ENCODE assay signal across 1 cellular context in the genomic region with DNA sequence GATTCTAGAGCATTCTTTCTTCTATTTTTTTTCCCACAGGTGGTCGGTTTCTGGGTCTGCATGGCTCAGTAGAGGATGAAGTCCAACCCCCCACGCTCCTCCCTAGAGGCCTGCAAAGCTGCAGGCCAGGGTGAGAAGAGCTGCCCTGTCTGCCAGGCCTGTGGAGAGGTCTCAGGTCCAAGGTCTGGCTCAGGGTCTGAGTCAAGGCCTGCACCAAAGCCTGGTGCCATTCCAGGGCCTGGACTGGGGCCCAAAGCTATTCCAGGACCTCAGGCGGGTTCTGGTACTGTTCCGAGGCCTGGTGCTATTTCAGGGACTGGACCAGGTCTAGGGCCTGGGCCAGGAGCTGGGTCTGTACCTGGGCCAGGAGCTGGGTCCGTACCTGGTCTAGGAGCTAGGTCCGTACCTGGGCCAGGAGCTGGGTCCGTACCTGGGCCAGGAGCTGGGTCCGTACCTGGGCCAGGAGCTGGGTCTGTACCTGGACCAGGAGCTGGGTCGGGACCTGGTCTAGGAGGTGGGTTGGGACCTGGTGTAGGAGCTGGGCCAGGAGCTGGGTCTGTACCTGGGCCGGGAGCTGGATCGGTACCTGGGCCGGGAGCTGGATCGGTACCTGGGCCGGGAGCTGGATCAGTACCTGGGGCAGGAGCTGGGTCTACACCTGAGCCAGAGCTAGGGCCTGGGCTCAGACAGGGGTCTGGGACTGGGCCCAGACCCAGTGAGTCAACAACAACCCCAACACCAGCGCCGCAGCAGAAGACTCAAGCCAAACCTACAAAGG.
TF ChIP-seq lines count a peak whose summit lies in the region.

No MANE protein-coding gene starts in this region.

TF ChIP-seq in HepG2, 621 proteins besides CTCF, POLR2A, EP300 and RAD21 (continued from another document):
- TF ChIP-seq, protein P1, sequence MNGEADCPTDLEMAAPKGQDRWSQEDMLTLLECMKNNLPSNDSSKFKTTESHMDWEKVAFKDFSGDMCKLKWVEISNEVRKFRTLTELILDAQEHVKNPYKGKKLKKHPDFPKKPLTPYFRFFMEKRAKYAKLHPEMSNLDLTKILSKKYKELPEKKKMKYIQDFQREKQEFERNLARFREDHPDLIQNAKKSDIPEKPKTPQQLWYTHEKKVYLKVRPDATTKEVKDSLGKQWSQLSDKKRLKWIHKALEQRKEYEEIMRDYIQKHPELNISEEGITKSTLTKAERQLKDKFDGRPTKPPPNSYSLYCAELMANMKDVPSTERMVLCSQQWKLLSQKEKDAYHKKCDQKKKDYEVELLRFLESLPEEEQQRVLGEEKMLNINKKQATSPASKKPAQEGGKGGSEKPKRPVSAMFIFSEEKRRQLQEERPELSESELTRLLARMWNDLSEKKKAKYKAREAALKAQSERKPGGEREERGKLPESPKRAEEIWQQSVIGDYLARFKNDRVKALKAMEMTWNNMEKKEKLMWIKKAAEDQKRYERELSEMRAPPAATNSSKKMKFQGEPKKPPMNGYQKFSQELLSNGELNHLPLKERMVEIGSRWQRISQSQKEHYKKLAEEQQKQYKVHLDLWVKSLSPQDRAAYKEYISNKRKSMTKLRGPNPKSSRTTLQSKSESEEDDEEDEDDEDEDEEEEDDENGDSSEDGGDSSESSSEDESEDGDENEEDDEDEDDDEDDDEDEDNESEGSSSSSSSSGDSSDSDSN (CRISPR knock-in tag; IDR thresholded peaks at IDR 0.05), result peak; percentile 39; the same call in 1 of the 2 replicates
- 0 out of 2 replicates have a peak, but pooled peaks have one; percentile 35 for TF ChIP-seq NFIB (CRISPR knock-in tag; IDR thresholded peaks at IDR 0.05; ENCODE audit: borderline replicate concordance)
- no peak for TF ChIP-seq TBP (CRISPR knock-in tag; IDR thresholded peaks at IDR 0.05)
- TF ChIP-seq MTA1 (CRISPR knock-in tag; IDR thresholded peaks at IDR 0.05; ENCODE audit: borderline replicate concordance), result peak; percentile 52; the same call in 1 of the 2 replicates
- no peak for TF ChIP-seq MXD4 (CRISPR knock-in tag; IDR thresholded peaks at IDR 0.05)
- TF ChIP-seq, protein P2, sequence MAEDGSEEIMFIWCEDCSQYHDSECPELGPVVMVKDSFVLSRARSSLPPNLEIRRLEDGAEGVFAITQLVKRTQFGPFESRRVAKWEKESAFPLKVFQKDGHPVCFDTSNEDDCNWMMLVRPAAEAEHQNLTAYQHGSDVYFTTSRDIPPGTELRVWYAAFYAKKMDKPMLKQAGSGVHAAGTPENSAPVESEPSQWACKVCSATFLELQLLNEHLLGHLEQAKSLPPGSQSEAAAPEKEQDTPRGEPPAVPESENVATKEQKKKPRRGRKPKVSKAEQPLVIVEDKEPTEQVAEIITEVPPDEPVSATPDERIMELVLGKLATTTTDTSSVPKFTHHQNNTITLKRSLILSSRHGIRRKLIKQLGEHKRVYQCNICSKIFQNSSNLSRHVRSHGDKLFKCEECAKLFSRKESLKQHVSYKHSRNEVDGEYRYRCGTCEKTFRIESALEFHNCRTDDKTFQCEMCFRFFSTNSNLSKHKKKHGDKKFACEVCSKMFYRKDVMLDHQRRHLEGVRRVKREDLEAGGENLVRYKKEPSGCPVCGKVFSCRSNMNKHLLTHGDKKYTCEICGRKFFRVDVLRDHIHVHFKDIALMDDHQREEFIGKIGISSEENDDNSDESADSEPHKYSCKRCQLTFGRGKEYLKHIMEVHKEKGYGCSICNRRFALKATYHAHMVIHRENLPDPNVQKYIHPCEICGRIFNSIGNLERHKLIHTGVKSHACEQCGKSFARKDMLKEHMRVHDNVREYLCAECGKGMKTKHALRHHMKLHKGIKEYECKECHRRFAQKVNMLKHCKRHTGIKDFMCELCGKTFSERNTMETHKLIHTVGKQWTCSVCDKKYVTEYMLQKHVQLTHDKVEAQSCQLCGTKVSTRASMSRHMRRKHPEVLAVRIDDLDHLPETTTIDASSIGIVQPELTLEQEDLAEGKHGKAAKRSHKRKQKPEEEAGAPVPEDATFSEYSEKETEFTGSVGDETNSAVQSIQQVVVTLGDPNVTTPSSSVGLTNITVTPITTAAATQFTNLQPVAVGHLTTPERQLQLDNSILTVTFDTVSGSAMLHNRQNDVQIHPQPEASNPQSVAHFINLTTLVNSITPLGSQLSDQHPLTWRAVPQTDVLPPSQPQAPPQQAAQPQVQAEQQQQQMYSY (CRISPR knock-in tag; IDR thresholded peaks at IDR 0.05), result peak; percentile 96
- 0 out of 2 replicates have a peak, but pooled peaks have one; percentile 23 for TF ChIP-seq HDAC1 (CRISPR knock-in tag; IDR thresholded peaks at IDR 0.05)
- TF ChIP-seq, protein P3, sequence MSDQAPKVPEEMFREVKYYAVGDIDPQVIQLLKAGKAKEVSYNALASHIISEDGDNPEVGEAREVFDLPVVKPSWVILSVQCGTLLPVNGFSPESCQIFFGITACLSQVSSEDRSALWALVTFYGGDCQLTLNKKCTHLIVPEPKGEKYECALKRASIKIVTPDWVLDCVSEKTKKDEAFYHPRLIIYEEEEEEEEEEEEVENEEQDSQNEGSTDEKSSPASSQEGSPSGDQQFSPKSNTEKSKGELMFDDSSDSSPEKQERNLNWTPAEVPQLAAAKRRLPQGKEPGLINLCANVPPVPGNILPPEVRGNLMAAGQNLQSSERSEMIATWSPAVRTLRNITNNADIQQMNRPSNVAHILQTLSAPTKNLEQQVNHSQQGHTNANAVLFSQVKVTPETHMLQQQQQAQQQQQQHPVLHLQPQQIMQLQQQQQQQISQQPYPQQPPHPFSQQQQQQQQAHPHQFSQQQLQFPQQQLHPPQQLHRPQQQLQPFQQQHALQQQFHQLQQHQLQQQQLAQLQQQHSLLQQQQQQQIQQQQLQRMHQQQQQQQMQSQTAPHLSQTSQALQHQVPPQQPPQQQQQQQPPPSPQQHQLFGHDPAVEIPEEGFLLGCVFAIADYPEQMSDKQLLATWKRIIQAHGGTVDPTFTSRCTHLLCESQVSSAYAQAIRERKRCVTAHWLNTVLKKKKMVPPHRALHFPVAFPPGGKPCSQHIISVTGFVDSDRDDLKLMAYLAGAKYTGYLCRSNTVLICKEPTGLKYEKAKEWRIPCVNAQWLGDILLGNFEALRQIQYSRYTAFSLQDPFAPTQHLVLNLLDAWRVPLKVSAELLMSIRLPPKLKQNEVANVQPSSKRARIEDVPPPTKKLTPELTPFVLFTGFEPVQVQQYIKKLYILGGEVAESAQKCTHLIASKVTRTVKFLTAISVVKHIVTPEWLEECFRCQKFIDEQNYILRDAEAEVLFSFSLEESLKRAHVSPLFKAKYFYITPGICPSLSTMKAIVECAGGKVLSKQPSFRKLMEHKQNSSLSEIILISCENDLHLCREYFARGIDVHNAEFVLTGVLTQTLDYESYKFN (CRISPR knock-in tag; conservative IDR thresholded peaks at IDR 0.05), result peak; percentile 44; the same call in 1 of the 2 replicates
- no peak for TF ChIP-seq ZNF260 (CRISPR knock-in tag; IDR thresholded peaks at IDR 0.05; ENCODE audit: borderline replicate concordance, low read depth)
- no peak for TF ChIP-seq POLR2AphosphoS5 (IDR thresholded peaks at IDR 0.05; ENCODE audit: low read depth, low read length)
- no peak for TF ChIP-seq REXO4 (CRISPR knock-in tag; IDR thresholded peaks at IDR 0.05; ENCODE audit: borderline replicate concordance)
- TF ChIP-seq, protein P4, sequence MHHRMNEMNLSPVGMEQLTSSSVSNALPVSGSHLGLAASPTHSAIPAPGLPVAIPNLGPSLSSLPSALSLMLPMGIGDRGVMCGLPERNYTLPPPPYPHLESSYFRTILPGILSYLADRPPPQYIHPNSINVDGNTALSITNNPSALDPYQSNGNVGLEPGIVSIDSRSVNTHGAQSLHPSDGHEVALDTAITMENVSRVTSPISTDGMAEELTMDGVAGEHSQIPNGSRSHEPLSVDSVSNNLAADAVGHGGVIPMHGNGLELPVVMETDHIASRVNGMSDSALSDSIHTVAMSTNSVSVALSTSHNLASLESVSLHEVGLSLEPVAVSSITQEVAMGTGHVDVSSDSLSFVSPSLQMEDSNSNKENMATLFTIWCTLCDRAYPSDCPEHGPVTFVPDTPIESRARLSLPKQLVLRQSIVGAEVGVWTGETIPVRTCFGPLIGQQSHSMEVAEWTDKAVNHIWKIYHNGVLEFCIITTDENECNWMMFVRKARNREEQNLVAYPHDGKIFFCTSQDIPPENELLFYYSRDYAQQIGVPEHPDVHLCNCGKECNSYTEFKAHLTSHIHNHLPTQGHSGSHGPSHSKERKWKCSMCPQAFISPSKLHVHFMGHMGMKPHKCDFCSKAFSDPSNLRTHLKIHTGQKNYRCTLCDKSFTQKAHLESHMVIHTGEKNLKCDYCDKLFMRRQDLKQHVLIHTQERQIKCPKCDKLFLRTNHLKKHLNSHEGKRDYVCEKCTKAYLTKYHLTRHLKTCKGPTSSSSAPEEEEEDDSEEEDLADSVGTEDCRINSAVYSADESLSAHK (CRISPR knock-in tag; IDR thresholded peaks at IDR 0.05; ENCODE audit: borderline replicate concordance), result no peak
- peak; percentile 87 for TF ChIP-seq ZFX (CRISPR knock-in tag; IDR thresholded peaks at IDR 0.05; ENCODE audit: low read depth)
- peak; percentile 42; the same call in 1 of the 2 replicates for TF ChIP-seq SALL1 (CRISPR knock-in tag; IDR thresholded peaks at IDR 0.05)
- TF ChIP-seq ZNF572 (CRISPR knock-in tag; IDR thresholded peaks at IDR 0.05), result 0 out of 2 replicates have a peak, but pooled peaks have one; percentile 20
- TF ChIP-seq ZNF343 (CRISPR knock-in tag; IDR thresholded peaks at IDR 0.05), result peak; percentile 67; the same call in 1 of the 2 replicates
- TF ChIP-seq ZNF251 (CRISPR knock-in tag; IDR thresholded peaks at IDR 0.05), result no peak
- TF ChIP-seq ZNF331 (CRISPR knock-in tag; IDR thresholded peaks at IDR 0.05), result peak; percentile 20; the same call in 1 of the 2 replicates
- TF ChIP-seq RXRA (CRISPR knock-in tag; IDR thresholded peaks at IDR 0.05), result 0 out of 2 replicates have a peak, but pooled peaks have one; percentile 21
- TF ChIP-seq ZNF256 (CRISPR knock-in tag; conservative IDR thresholded peaks at IDR 0.05), result no peak
- TF ChIP-seq RELA (CRISPR knock-in tag; IDR thresholded peaks at IDR 0.05), result no peak
- peak; percentile 87 for TF ChIP-seq HNF4A (CRISPR knock-in tag; IDR thresholded peaks at IDR 0.05)
- TF ChIP-seq ZNF230 (CRISPR knock-in tag; IDR thresholded peaks at IDR 0.05), result peak; percentile 72; the same call in 1 of the 2 replicates
- TF ChIP-seq HNF4G (IDR thresholded peaks at IDR 0.05; ENCODE audit: borderline replicate concordance, low read depth, low read length), result peak; percentile 66
- no peak for TF ChIP-seq HNF4G (CRISPR knock-in tag; IDR thresholded peaks at IDR 0.05; ENCODE audit: borderline replicate concordance, low read depth)
